Comparison of ENCODE assay signal across 9 cellular contexts in the genomic region with DNA sequence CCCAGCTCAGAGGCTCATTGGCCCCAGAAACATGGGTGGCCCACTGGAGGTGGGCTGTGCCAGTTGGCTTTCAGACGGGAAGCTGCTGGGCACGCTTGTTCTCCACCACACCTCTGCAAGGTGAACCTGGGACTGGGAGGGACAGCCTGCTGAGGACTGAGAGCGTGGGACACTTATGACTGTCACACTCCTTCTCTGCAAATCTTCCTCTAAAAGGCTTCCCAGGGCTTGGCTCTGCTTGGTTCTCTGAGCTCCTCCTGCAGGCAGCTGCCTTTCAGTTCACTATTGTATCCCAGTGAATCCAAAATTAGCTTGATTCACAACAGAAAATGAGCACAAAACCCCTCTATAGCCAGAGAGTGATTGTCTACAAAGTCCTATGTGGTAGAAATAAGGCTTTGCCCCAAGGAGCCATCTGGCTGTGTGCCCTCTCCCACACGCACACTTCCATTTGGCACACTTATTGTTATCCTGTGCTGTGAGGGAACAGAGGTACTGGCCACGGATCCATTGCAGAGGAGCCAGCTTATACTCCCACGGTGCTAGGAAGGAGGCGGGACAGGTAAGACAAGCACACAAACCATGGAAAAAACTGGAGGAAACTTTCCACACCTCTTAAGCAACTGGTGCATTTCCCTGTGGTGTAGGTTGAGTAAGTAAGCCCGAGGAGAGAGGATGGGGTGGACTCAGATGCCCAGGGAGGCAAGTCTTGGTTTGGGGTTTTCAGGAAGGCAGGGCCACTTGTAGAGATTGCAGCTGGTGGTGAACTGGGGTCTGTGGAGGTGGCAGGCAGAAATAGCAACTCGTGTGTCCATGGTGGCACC. TPM values are rescaled to one million over a fixed set of nuclear protein-coding genes. Genes with fewer than 3 reads are reported as not detected.
DNase-seq lines count a peak whose midpoint lies in the region; ATAC-seq and TF ChIP-seq lines count a peak whose summit lies in the region.
"Had no signal": no experiment of that assay in that cellular context is flagged by ENCODE, and none has a peak within 500 bp of the region (broad histone marks: within the 10 kb centered on the region; RNA-seq: fewer than 3 reads in every experiment).

No MANE protein-coding gene starts in this region.

- no peak for ATAC-seq in activated CD4-positive, alpha-beta T cell treated with anti-CD3 and anti-CD28 coated beads for 36 hours

- DNase-seq in activated CD4-positive, alpha-beta T cell treated with anti-CD3 and anti-CD28 coated beads for 36 hours, result peak; percentile 28
- no peak for DNase-seq in activated CD4-positive, alpha-beta T cell treated with anti-CD3 and anti-CD28 coated beads, Interleukin-2, amount 50 U/mL, for 48 hours
- peak; percentile 41 for DNase-seq in mesendoderm
- peak; percentile 55 to 63 for DNase-seq in thyroid gland
- DNase-seq in NCI-H1417 treated with DMSO at 0.1 percent for 48 hours (lab: John Stamatoyannopoulos, UW), result no peak
- no peak for DNase-seq in NCI-H2196 treated with DMSO at 0.1 percent for 48 hours (lab: John Stamatoyannopoulos, UW; ENCODE audit: unreplicated experiment)
- no peak for DNase-seq in cerebellum (ENCODE audit: low spot score)

- no CpG with 5 or more reads among the region's 9 CpGs for WGBS in mesendoderm (ENCODE audit: extremely low coverage, insufficient coverage, low lambda C conversion rate)
- 45 to 53% methylated on average over 9 of the region's 9 CpGs for WGBS in thyroid gland, 2 donors

- H3K79me2 ChIP-seq in mesendoderm (ENCODE audit: control insufficient read depth, insufficient read depth, low read length), result no peaks in the 10 kb centered on the region

- H2AK5ac ChIP-seq in mesendoderm (ENCODE audit: low read length), result no peak overlapping the region

- H3K4me1 Mint-ChIP-seq in activated CD4-positive, alpha-beta T cell treated with anti-CD3 and anti-CD28 coated beads for 36 hours, result peaks cover 62% of the 10 kb centered on the region

- H2BK120ac ChIP-seq in mesendoderm (ENCODE audit: low read depth, low read length), result no peak overlapping the region

- no peak overlapping the region for H3K9ac ChIP-seq in mesendoderm (ENCODE audit: low read length)

- peak overlapping the region; percentile 78 for H3K4me3 Mint-ChIP-seq in activated CD4-positive, alpha-beta T cell treated with anti-CD3 and anti-CD28 coated beads for 36 hours

- H3K79me1 ChIP-seq in mesendoderm (ENCODE audit: low read length), result no peaks in the 10 kb centered on the region

- H3K4me3 ChIP-seq in mesendoderm (ENCODE audit: low read length), result no peak overlapping the region
- H3K4me3 ChIP-seq in thyroid gland (replicated peaks in 1 of 3), result no peak overlapping the region

- H3K9me3 Mint-ChIP-seq in activated CD4-positive, alpha-beta T cell treated with anti-CD3 and anti-CD28 coated beads for 36 hours (ENCODE audit: low read depth), result no peaks in the 10 kb centered on the region

- peak overlapping the region; percentile 29 for H3K56ac ChIP-seq in mesendoderm (ENCODE audit: low read length)

- TF ChIP-seq CTCF in thyroid gland (IDR thresholded peaks at IDR 0.05), result peak in 1 of 6 experiments; percentile 11

- H3K27me3 Mint-ChIP-seq in activated CD4-positive, alpha-beta T cell treated with anti-CD3 and anti-CD28 coated beads for 36 hours, result no peaks in the 10 kb centered on the region

- no peak overlapping the region for H3K18ac ChIP-seq in mesendoderm (ENCODE audit: low read length)

- no peak overlapping the region for H2BK15ac ChIP-seq in mesendoderm (replicated peaks; ENCODE audit: low read depth)

- H3K4me2 ChIP-seq in mesendoderm (ENCODE audit: low read length), result no peak overlapping the region

- peaks cover 5% of the 10 kb centered on the region for H3K36me3 Mint-ChIP-seq in activated CD4-positive, alpha-beta T cell treated with anti-CD3 and anti-CD28 coated beads for 36 hours (ENCODE audit: low read depth)

- CTCF ChIA-PET in activated CD4-positive, alpha-beta T cell treated with anti-CD3 and anti-CD28 coated beads for 36 hours (lab: Charles Lee), result interaction anchor here (0.6 to 12.6 kb wide), 8 partner anchors 10 to 1393 kb away, joined by 3 to 150 read pairs (median 14); no protein-coding TSS in a partner anchor

- no peak overlapping the region for H4K5ac ChIP-seq in mesendoderm (ENCODE audit: low read length)

- H3K9me3 ChIP-seq in thyroid gland, result no peaks in the 10 kb centered on the region

- POLR2A ChIA-PET in activated CD4-positive, alpha-beta T cell treated with anti-CD3 and anti-CD28 coated beads for 36 hours (lab: Charles Lee), result interaction anchor here (0.7 to 8.9 kb wide), 5 partner anchors 9 to 39 kb away, joined by 3 to 207 read pairs (median 5); a partner anchor contains a TSS

- H4K8ac ChIP-seq in mesendoderm (ENCODE audit: low read depth, low read length), result no peak overlapping the region

- H3K4ac ChIP-seq in mesendoderm (ENCODE audit: low read depth, low read length), result no peak overlapping the region

- H2BK5ac ChIP-seq in mesendoderm (ENCODE audit: low read length), result no peak overlapping the region

- no peaks in the 10 kb centered on the region for H3K36me3 ChIP-seq in mesendoderm (ENCODE audit: control insufficient read depth, insufficient read depth, low read length)
- no peaks in the 10 kb centered on the region for H3K36me3 ChIP-seq in thyroid gland

- H3K27me3 ChIP-seq in mesendoderm (ENCODE audit: insufficient read depth, low read length, poor library complexity) (no peaks in the 10 kb centered on the region), thyroid gland (no peaks in the 10 kb centered on the region)

- peak overlapping the region; percentile 98 for H3K27ac Mint-ChIP-seq in activated CD4-positive, alpha-beta T cell treated with anti-CD3 and anti-CD28 coated beads for 36 hours

- H3K4me1 ChIP-seq in mesendoderm (ENCODE audit: control insufficient read depth, low read depth, low read length) (peaks cover 11% of the 10 kb centered on the region), thyroid gland (peaks cover 43 to 95% of the 10 kb centered on the region in 2 donors)

- TF ChIP-seq POLR2A in thyroid gland (IDR thresholded peaks at IDR 0.05), result peak in 1 of 2 donors; percentile 17

- H3K27ac ChIP-seq in angular gyrus (ENCODE audit: low read depth, low read length) (peak overlapping the region; percentile 95), mesendoderm (ENCODE audit: low read depth, low read length) (no peak overlapping the region), thyroid gland (peak overlapping the region; percentile 69 to 90 (median 82))

- intact Hi-C loops in activated CD4-positive, alpha-beta T cell treated with anti-CD3 and anti-CD28 coated beads for 36 hours (cut with DNase I, micrococcal nuclease), result loop anchor here in 1 of 2 experiments (5.0 kb wide), 1 partner anchor 341 kb away; a partner anchor contains a TSS
- intact Hi-C loops in thyroid gland (cut with DNase I), result no loop called here

- H3K23ac ChIP-seq in mesendoderm (ENCODE audit: low read length), result no peak overlapping the region

RNA-seq across cellular contexts. Expression of a gene that starts 18.9 kb away (rescaled TPM):
- 100 to 1,000 TPM; 114 to 142 TPM for total RNA-seq in activated CD4-positive, alpha-beta T cell treated with anti-CD3 and anti-CD28 coated beads for 36 hours
- 4.1 TPM for polyA plus RNA-seq in mesendoderm (2013, experiment 1 of 2)
- polyA plus RNA-seq in mesendoderm (2013, experiment 2 of 2), result 3.9 TPM
- 10 to 100 TPM; 41.9 to 82.1 (median 51.9) TPM for total RNA-seq in thyroid gland
- total RNA-seq in cerebellum, result 17.4 TPM

RNA-seq across cellular contexts. Expression of a gene that starts 56.9 kb away (rescaled TPM):
- total RNA-seq in activated CD4-positive, alpha-beta T cell treated with anti-CD3 and anti-CD28 coated beads for 36 hours, result under 1 TPM; 0.63 to 0.80 TPM
- not detected for polyA plus RNA-seq in mesendoderm (2013, experiment 1 of 2)
- not detected for polyA plus RNA-seq in mesendoderm (2013, experiment 2 of 2)
- total RNA-seq in thyroid gland (1 to 10 TPM in 2 of 4 donors, under 1 TPM in 1, not detected in 1; 0.45 to 9.0 (median 1.2) TPM), cerebellum (1.5 TPM)
- total RNA-seq: lung microvascular endothelial cell had no signal

Comparison
In these comparisons a context has a peak if more than half of its experiments do, and no peak if none do; other contexts are left out.
1. DNase-seq: peak in activated CD4-positive, alpha-beta T cell treated with anti-CD3 and anti-CD28 coated beads for 36 hours (single experiment), mesendoderm (single experiment) and thyroid gland (2 of 2); none in activated CD4-positive, alpha-beta T cell treated with anti-CD3 and anti-CD28 coated beads, Interleukin-2, amount 50 U/mL, for 48 hours (0 of 2), NCI-H1417 treated with DMSO at 0.1 percent for 48 hours (single experiment), NCI-H2196 treated with DMSO at 0.1 percent for 48 hours (single experiment) and cerebellum (single experiment).